In genomic region chr3:55174723-55175122, GRCh38 we compare ENCODE assay signal across 21 cellular contexts.
DNase-seq lines count a peak whose midpoint lies in the region; ATAC-seq and TF ChIP-seq lines count a peak whose summit lies in the region.
"Had no signal": no experiment of that assay in that cellular context is flagged by ENCODE, and none has a peak within 500 bp of the region (broad histone marks: within the 10 kb centered on the region; RNA-seq: fewer than 3 reads in every experiment).

No MANE protein-coding gene starts in this region.

- no peak for ATAC-seq in IMR-90 (ENCODE audit: low read depth)
- no peak for ATAC-seq in GM18868 (IDR thresholded peaks at IDR 0.05; ENCODE audit: unreplicated experiment)
- no peak for ATAC-seq in HG03432 (IDR thresholded peaks at IDR 0.05; ENCODE audit: unreplicated experiment)
- ATAC-seq: A549, HCT116 had no signal

- H3K4me3 ChIP-seq in IMR-90 (ENCODE audit: insufficient read depth, low read depth, low read length) = no peak overlapping the region
- no peak overlapping the region for H3K4me3 ChIP-seq in foreskin fibroblast (ENCODE audit: low read depth in 1 of 2, low read length in 2 of 2)
- no peak overlapping the region for H3K4me3 ChIP-seq in osteoblast (ENCODE audit: insufficient read depth, low read length)
- H3K4me3 ChIP-seq in H7 (ENCODE audit: insufficient read depth, low read depth, low read length) = no peak overlapping the region
- H3K4me3 ChIP-seq: A549; BLaER1 treated with 17β-estradiol and CSF1 and Interleukin-3, amounts not matched to agents 10 nM and 100 nM had no signal

- H3K4me1 ChIP-seq in IMR-90 (ENCODE audit: control insufficient read depth, insufficient read depth, low read length) = peaks cover 17% of the 10 kb centered on the region
- peaks cover 33% of the 10 kb centered on the region for H3K4me1 ChIP-seq in osteoblast (ENCODE audit: insufficient read depth, low read length)
- H3K4me1 ChIP-seq: A549; BE2C; BLaER1 treated with 17β-estradiol and CSF1 and Interleukin-3, amounts not matched to agents 10 nM and 100 nM had no signal

- in situ Hi-C loops in IMR-90 (cut with MboI; ENCODE audit: low sequenced_read_pairs) = no loop called here

- dilution Hi-C loops in IMR-90 (cut with HindIII; ENCODE audit: low sequenced_read_pairs, unreplicated experiment) = no loop called here

- H3K9ac ChIP-seq in IMR-90 (ENCODE audit: low read depth, low read length) = no peak overlapping the region
- H3K9ac ChIP-seq: BLaER1 treated with 17β-estradiol and CSF1 and Interleukin-3, amounts not matched to agents 10 nM and 100 nM had no signal

- DNase-seq in EH (ENCODE audit: low read depth) = peak; percentile 24
- no peak for DNase-seq in IMR-90
- peak; percentile 29 to 33 for DNase-seq in foreskin fibroblast
- no peak for DNase-seq in osteoblast (ENCODE audit: insufficient read length, low spot score, missing footprints)
- DNase-seq in mesenteric fat pad (ENCODE audit: low spot score) = no peak
- no peak for DNase-seq in H7
- DNase-seq: 8988T; ACHN; AML-193; BE2C; CD4-positive, alpha-beta T cell; CD8-positive, alpha-beta memory T cell; DMS 273 treated with DMSO at 0.1 percent for 48 hours; DMS79; GF-D8; GOT3 had no signal

- peak overlapping the region; percentile 83 for H3K14ac ChIP-seq in IMR-90 (replicated peaks; ENCODE audit: low read depth, low read length)

- peak overlapping the region; percentile 99 for H4K5ac ChIP-seq in IMR-90 (ENCODE audit: low read depth, low read length)

- peak overlapping the region; percentile 8; the same call in 1 of the 2 replicates for H3K23ac ChIP-seq in IMR-90 (ENCODE audit: low read depth, low read length)

- H2AFZ ChIP-seq in IMR-90 (replicated peaks; ENCODE audit: low read length, poor library complexity) (peak overlapping the region; percentile 77), osteoblast (ENCODE audit: low read length) (peak overlapping the region; percentile 27)

- no peaks in the 10 kb centered on the region for H3K79me2 ChIP-seq in osteoblast (ENCODE audit: insufficient read depth, low read length)

- H4K8ac ChIP-seq in IMR-90 (ENCODE audit: low read depth in 2 of 2, low read length in 2 of 2) = peak overlapping the region; percentile 11 to 62; a peak in 3 of 4 replicates

- H3K27me3 ChIP-seq in IMR-90 (ENCODE audit: control insufficient read depth, insufficient read depth, low read length) (no peaks in the 10 kb centered on the region), osteoblast (ENCODE audit: insufficient read depth, low read length) (no peaks in the 10 kb centered on the region), H7 (ENCODE audit: control insufficient read depth, insufficient read depth, low read length) (no peaks in the 10 kb centered on the region)
- H3K27me3 ChIP-seq: BE2C had no signal

- TF ChIP-seq POLR2A in IMR-90 (IDR thresholded peaks at IDR 0.05; ENCODE audit: low read depth, low read length) = no peak

- peak overlapping the region; percentile 30; the same call in 1 of the 3 replicates for H2BK15ac ChIP-seq in IMR-90 (ENCODE audit: low read depth, low read length)

- TF ChIP-seq RAD21 in IMR-90 (IDR thresholded peaks at IDR 0.05; ENCODE audit: low read length) = no peak

- WGBS in IMR-90 (ENCODE audit: extremely low coverage in 2 of 2, insufficient read length in 1 of 2), 2 experiments = 100% methylated on average over 1 of the region's 3 CpGs; no CpG with 5 or more reads in 1 of the 2 experiments

- no peaks in the 10 kb centered on the region for H3K36me3 ChIP-seq in IMR-90 (ENCODE audit: control insufficient read depth, insufficient read depth, low read length)
- no peaks in the 10 kb centered on the region for H3K36me3 ChIP-seq in osteoblast (ENCODE audit: insufficient read depth, low read length)
- no peaks in the 10 kb centered on the region for H3K36me3 ChIP-seq in H7 (replicated peaks; ENCODE audit: control insufficient read depth, insufficient read depth, low read length)
- H3K36me3 ChIP-seq: BE2C; BLaER1 treated with 17β-estradiol and CSF1 and Interleukin-3, amounts not matched to agents 10 nM and 100 nM had no signal

- peak overlapping the region; percentile 81 for H2BK5ac ChIP-seq in IMR-90 (ENCODE audit: low read depth, low read length, poor library complexity, severe bottlenecking)

- peak overlapping the region; percentile 92 for H2AK5ac ChIP-seq in IMR-90 (ENCODE audit: low read depth, low read length)

- H3K18ac ChIP-seq in IMR-90 (ENCODE audit: low read depth, low read length) = peak overlapping the region; percentile 95

- H3K9me3 ChIP-seq in IMR-90 (ENCODE audit: control insufficient read depth, insufficient read depth, low read length) = peaks cover 3% of the 10 kb centered on the region; the same call in 1 of the 2 replicates
- H3K9me3 ChIP-seq in osteoblast (ENCODE audit: low read depth, low read length) = no peaks in the 10 kb centered on the region
- H3K9me3 ChIP-seq: A549, BE2C had no signal

- H3K9me1 ChIP-seq in IMR-90 (ENCODE audit: insufficient read depth, low read length) = peaks cover 8% of the 10 kb centered on the region

- peak overlapping the region; percentile 89 for H3K4ac ChIP-seq in IMR-90 (ENCODE audit: low read depth, low read length)

- POLR2A ChIA-PET in IMR-90 (lab: Charles Lee; ENCODE audit: unreplicated experiment) = no interaction called here

- TF ChIP-seq CTCF in IMR-90 (conservative IDR thresholded peaks at IDR 0.05; ENCODE audit: low read depth, low read length) = no peak
- TF ChIP-seq CTCF in foreskin fibroblast (IDR thresholded peaks at IDR 0.05; ENCODE audit: low read depth, low read length) = no peak
- TF ChIP-seq CTCF in osteoblast (IDR thresholded peaks at IDR 0.05; ENCODE audit: extremely low read depth, low read depth, low read length) = no peak

- no TSS peak for BruUV-seq in IMR-90 (replicated peaks; lab: Mats Ljungman, UMichigan)

- H4K20me1 ChIP-seq in IMR-90 (ENCODE audit: insufficient read depth, low read length) (no peaks in the 10 kb centered on the region), osteoblast (ENCODE audit: insufficient read depth, low read length) (no peaks in the 10 kb centered on the region)
- H4K20me1 ChIP-seq: BLaER1 treated with 17β-estradiol and CSF1 and Interleukin-3, amounts not matched to agents 10 nM and 100 nM had no signal

- peaks cover 4 to 8% of the 10 kb centered on the region in 2 experiments for H3K79me1 ChIP-seq in IMR-90 (ENCODE audit: low read depth in 1 of 2, low read length in 2 of 2)

- H4K91ac ChIP-seq in IMR-90 (ENCODE audit: insufficient read depth, low read depth, low read length) = peak overlapping the region; percentile 89

- H2BK120ac ChIP-seq in IMR-90 (ENCODE audit: low read depth, low read length) = peak overlapping the region; percentile 88

- peak overlapping the region; percentile 96 for H2BK20ac ChIP-seq in IMR-90 (ENCODE audit: low read depth, low read length)

- intact Hi-C loops in IMR-90 (cut with micrococcal nuclease) = no loop called here

- no peak overlapping the region for H3K4me2 ChIP-seq in IMR-90 (ENCODE audit: low read depth, low read length)
- H3K4me2 ChIP-seq in osteoblast (ENCODE audit: insufficient read depth, low read length) = no peak overlapping the region
- H3K4me2 ChIP-seq: A549; BLaER1 treated with 17β-estradiol and CSF1 and Interleukin-3, amounts not matched to agents 10 nM and 100 nM had no signal

- peak overlapping the region; percentile 68 for H2AK9ac ChIP-seq in IMR-90 (replicated peaks; ENCODE audit: low read depth, low read length, poor library complexity)

- H3K27ac ChIP-seq in IMR-90 (ENCODE audit: insufficient read depth, low read length) = no peak overlapping the region
- H3K27ac ChIP-seq in osteoblast (ENCODE audit: low read depth, low read length) = peak overlapping the region; percentile 81
- H3K27ac ChIP-seq: A549; BLaER1 treated with 17β-estradiol and CSF1 and Interleukin-3, amounts not matched to agents 10 nM and 100 nM had no signal

- H3K56ac ChIP-seq in IMR-90 (ENCODE audit: extremely low read depth, insufficient read depth, low read length) = no peak overlapping the region

- CTCF ChIA-PET in IMR-90 (lab: Yijun Ruan, JAX) = no interaction called here

TF ChIP-seq in IMR-90, 13 proteins besides CTCF, POLR2A, EP300 and RAD21:
- TF ChIP-seq MXI1 (IDR thresholded peaks at IDR 0.05; ENCODE audit: borderline replicate concordance, low read depth, low read length) (no peak), NFE2L2 (IDR thresholded peaks at IDR 0.05; ENCODE audit: low read depth, low read length) (no peak), FOS (IDR thresholded peaks at IDR 0.05; ENCODE audit: low read depth, low read length) (no peak), CHD1 (IDR thresholded peaks at IDR 0.05; ENCODE audit: low read depth, low read length) (no peak)

Comparison
In these comparisons a context has a peak if more than half of its experiments do, and no peak if none do; other contexts are left out.
1. DNase-seq: peak in EH (single experiment) and foreskin fibroblast (2 of 2); none in IMR-90 (single experiment), osteoblast (single experiment), mesenteric fat pad (single experiment) and H7 (single experiment).